ENCODE assay signal across 1 cellular context in the genomic region with DNA sequence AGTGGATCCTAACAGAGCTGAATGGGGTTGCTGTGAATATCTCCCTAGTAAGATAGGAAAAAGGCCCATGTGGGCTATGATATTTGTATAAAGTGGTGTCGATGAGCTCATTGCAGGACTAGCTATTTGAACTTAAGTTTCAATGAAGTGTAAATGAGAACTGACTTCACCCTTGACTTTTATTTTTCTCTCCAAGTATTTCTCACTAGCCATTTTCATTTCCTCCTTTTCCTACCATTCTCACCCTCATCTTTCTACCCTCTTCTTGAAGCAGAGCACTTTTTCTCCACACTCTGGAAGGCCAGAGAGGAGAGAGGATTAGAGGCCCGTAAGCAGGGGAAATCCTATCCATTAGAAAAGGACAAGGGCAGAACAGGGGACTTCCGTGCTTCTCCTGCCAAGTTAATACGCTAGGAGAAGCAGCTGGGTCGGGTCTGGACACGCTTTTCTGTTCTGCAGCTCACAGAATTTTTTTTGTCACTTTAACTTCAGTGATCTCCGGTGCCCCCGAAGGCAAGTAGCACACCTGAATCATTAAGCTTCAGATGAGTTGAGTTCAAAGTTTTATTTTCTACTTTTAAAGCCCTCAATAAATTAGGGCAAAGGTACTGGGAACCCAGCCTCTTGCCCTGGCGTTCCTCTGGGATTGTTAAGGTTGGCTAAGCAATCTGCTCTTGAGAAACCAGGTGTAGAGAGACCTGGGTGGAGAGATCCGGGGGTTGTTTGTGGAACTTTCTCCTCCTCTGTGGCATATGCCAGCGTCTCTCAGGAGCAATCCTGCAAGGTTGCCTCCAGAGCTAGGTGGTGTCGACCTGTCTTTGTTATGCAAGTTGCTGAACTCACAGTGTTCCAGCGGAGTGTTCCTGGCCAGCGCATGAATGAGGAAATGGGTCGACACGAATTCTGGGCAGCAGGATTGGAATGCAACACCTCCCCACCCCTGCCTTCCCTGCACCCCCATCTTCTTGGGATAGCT.
TF ChIP-seq lines count a peak whose summit lies in the region.

No MANE protein-coding gene starts in this region.

TF ChIP-seq in endothelial cell of umbilical vein, 7 proteins besides CTCF, POLR2A, EP300 and RAD21 (continued from another document):
- TF ChIP-seq FOS (IDR thresholded peaks at IDR 0.05; ENCODE audit: borderline replicate concordance, insufficient read depth, low read length): no peak
